Comparison of ENCODE assay signal across 8 cellular contexts in the genomic region with DNA sequence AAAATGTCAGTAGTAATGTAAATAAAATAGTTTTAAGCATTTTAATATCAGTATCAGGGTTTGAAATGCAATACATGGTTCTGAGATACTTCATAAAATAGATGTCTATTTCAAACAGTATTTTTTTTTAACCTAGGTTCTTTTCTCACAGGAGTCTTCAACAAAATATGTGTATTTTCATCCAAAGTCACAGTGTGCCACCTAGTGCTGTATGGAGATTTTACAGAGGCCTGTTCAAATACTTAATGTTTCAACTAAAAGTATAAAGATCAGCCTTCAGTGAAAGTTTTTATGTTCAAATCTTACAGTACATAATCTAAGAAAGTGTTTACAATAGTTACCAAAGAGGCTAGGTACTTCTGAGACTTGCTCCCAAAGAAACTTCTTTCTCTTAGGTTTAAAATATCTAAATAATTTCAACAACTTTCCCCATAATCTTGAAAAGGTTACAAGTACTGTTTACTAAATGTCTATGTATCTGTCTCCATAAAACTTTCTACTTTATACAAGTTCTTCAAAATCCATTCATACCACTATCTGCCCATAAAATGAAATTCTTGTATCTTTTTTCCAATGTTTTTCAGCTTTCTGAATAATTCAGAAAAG. TPM values are rescaled to one million over a fixed set of nuclear protein-coding genes. Genes with fewer than 3 reads are reported as not detected.
DNase-seq lines count a peak whose midpoint lies in the region; ATAC-seq, FAIRE-seq and TF ChIP-seq lines count a peak whose summit lies in the region.

No MANE protein-coding gene starts in this region.

- H3K4me3 ChIP-seq in fibroblast of villous mesenchyme (ENCODE audit: low read depth, low read length) (no peak overlapping the region), skeletal muscle cell (ENCODE audit: low read depth, low read length) (no peak overlapping the region)

- peak; percentile 53 for FAIRE-seq in GM18507 (lab: Jason Lieb, UNC)

- ATAC-seq in HG02623 (IDR thresholded peaks at IDR 0.05; ENCODE audit: unreplicated experiment) = no peak

- no peak for DNase-seq in AG09319 (ENCODE audit: extremely low read depth, low read depth)
- no peak for DNase-seq in GM18507 (ENCODE audit: extremely low spot score, insufficient read length, low read depth)
- peak; percentile 50 for DNase-seq in RKO (ENCODE audit: low spot score)
- DNase-seq in fibroblast of villous mesenchyme (ENCODE audit: low read depth) = peak; percentile 50
- DNase-seq in skeletal muscle cell (ENCODE audit: low read depth) = peak; percentile 7
- DNase-seq in activated T-cell treated with anti-CD3 and anti-CD28 coated beads, Interleukin-2, amount 50 U/mL, for 1 hour = no peak
- no peak for DNase-seq in activated CD4-positive, alpha-beta T cell treated with anti-CD3 and anti-CD28 coated beads for 4 hours

- TF ChIP-seq CTCF in AG09319 (IDR thresholded peaks at IDR 0.05; ENCODE audit: low read depth, low read length) (peak; percentile 56), fibroblast of villous mesenchyme (IDR thresholded peaks at IDR 0.05; ENCODE audit: insufficient read depth, low read depth, low read length) (peak; percentile 61)

RNA-seq across cellular contexts. Expression of gene SCAPER, which starts 38.3 kb away (rescaled TPM):
- 6.1 and 9.1 TPM in 2 replicates for total RNA-seq in fibroblast of villous mesenchyme

Comparison
In these comparisons a context has a peak if more than half of its experiments do, and no peak if none do; other contexts are left out.
1. DNase-seq: peak in RKO (single experiment), fibroblast of villous mesenchyme (single experiment) and skeletal muscle cell (single experiment); none in AG09319 (single experiment), GM18507 (single experiment), activated T-cell treated with anti-CD3 and anti-CD28 coated beads, Interleukin-2, amount 50 U/mL, for 1 hour (single experiment) and activated CD4-positive, alpha-beta T cell treated with anti-CD3 and anti-CD28 coated beads for 4 hours (0 of 2).